2 cellular contexts compared by ENCODE assay signal in the genomic region with DNA sequence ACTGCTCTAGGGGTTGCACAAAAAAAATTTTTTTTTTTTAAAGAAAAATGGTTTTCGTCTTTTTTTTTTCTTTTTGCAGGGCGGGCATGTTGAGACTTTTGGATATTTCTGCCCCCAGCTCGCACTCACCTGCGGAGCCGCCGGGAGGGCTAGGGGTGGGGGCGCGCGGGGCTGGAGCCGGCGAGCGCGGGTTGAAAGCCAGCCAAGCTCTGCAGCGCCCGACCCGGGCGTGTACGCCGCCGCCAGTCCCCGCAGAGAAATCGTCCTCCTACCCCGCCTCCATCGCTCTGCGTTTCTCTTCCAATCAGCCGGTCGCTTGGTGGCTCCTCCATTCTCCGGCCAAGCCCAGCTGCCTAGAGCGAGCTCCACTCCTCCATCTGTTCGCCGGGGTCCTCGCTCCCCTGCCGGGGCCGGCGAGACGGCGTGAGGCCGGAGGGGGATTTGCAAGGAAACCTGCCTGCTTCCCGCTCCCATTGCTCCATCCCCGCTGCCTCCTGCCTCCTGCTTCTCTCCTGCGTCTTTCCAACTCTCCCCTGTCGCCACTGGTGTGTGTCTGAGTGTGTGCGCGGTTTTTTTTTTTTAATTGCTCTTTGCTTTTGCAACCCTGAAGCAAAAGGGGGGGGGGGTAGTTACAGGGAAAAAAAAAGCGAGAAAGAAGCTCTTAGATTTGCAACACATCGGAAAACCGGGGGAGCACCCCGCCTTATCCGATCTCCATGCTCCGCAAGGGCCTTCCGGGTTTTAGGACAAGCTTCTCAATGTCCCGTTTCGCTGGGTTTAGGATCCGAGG.
A peak's percentile ranks its signal among the peaks of the same experiment; 100 is the strongest.
TF ChIP-seq lines count a peak whose summit lies in the region.

No MANE protein-coding gene starts in this region.

TF ChIP-seq in GM23338, 12 proteins besides CTCF, POLR2A, EP300 and RAD21 (continued from another document):
- TF ChIP-seq, protein P1, sequence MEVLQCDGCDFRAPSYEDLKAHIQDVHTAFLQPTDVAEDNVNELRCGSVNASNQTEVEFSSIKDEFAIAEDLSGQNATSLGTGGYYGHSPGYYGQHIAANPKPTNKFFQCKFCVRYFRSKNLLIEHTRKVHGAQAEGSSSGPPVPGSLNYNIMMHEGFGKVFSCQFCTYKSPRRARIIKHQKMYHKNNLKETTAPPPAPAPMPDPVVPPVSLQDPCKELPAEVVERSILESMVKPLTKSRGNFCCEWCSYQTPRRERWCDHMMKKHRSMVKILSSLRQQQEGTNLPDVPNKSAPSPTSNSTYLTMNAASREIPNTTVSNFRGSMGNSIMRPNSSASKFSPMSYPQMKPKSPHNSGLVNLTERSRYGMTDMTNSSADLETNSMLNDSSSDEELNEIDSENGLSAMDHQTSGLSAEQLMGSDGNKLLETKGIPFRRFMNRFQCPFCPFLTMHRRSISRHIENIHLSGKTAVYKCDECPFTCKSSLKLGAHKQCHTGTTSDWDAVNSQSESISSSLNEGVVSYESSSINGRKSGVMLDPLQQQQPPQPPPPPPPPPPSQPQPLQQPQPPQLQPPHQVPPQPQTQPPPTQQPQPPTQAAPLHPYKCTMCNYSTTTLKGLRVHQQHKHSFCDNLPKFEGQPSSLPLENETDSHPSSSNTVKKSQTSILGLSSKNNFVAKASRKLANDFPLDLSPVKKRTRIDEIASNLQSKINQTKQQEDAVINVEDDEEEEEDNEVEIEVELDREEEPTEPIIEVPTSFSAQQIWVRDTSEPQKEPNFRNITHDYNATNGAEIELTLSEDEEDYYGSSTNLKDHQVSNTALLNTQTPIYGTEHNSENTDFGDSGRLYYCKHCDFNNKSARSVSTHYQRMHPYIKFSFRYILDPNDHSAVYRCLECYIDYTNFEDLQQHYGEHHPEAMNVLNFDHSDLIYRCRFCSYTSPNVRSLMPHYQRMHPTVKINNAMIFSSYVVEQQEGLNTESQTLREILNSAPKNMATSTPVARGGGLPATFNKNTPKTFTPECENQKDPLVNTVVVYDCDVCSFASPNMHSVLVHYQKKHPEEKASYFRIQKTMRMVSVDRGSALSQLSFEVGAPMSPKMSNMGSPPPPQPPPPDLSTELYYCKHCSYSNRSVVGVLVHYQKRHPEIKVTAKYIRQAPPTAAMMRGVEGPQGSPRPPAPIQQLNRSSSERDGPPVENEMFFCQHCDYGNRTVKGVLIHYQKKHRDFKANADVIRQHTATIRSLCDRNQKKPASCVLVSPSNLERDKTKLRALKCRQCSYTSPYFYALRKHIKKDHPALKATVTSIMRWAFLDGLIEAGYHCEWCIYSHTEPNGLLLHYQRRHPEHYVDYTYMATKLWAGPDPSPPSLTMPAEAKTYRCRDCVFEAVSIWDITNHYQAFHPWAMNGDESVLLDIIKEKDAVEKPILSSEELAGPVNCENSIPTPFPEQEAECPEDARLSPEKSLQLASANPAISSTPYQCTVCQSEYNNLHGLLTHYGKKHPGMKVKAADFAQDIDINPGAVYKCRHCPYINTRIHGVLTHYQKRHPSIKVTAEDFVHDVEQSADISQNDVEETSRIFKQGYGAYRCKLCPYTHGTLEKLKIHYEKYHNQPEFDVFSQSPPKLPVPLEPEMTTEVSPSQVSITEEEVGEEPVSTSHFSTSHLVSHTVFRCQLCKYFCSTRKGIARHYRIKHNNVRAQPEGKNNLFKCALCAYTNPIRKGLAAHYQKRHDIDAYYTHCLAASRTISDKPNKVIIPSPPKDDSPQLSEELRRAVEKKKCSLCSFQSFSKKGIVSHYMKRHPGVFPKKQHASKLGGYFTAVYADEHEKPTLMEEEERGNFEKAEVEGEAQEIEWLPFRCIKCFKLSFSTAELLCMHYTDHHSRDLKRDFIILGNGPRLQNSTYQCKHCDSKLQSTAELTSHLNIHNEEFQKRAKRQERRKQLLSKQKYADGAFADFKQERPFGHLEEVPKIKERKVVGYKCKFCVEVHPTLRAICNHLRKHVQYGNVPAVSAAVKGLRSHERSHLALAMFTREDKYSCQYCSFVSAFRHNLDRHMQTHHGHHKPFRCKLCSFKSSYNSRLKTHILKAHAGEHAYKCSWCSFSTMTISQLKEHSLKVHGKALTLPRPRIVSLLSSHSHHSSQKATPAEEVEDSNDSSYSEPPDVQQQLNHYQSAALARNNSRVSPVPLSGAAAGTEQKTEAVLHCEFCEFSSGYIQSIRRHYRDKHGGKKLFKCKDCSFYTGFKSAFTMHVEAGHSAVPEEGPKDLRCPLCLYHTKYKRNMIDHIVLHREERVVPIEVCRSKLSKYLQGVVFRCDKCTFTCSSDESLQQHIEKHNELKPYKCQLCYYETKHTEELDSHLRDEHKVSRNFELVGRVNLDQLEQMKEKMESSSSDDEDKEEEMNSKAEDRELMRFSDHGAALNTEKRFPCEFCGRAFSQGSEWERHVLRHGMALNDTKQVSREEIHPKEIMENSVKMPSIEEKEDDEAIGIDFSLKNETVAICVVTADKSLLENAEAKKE (CRISPR knock-in tag; IDR thresholded peaks at IDR 0.05): no peak
- TF ChIP-seq ZNF114 (CRISPR knock-in tag; IDR thresholded peaks at IDR 0.05) (no peak), JUNB (IDR thresholded peaks at IDR 0.05; ENCODE audit: unreplicated experiment) (no peak), EZH2phosphoT487 (IDR thresholded peaks at IDR 0.05; ENCODE audit: unreplicated experiment) (no peak), ZNF331 (CRISPR knock-in tag; IDR thresholded peaks at IDR 0.05; ENCODE audit: low read depth) (no peak), ETS1 (IDR thresholded peaks at IDR 0.05) (no peak), STAT1 (IDR thresholded peaks at IDR 0.05; ENCODE audit: unreplicated experiment) (no peak), NANOG (IDR thresholded peaks at IDR 0.05; ENCODE audit: borderline replicate concordance) (no peak)

TF ChIP-seq in WTC11, 78 proteins besides CTCF, POLR2A, EP300 and RAD21 (continued from another document):
- TF ChIP-seq ETV6 (CRISPR knock-in tag; IDR thresholded peaks at IDR 0.05): 0 out of 2 replicates have a peak, but pooled peaks have one; percentile 43
- TF ChIP-seq PRDM15 (CRISPR knock-in tag; IDR thresholded peaks at IDR 0.05): peak; percentile 77
- TF ChIP-seq, protein P2, sequence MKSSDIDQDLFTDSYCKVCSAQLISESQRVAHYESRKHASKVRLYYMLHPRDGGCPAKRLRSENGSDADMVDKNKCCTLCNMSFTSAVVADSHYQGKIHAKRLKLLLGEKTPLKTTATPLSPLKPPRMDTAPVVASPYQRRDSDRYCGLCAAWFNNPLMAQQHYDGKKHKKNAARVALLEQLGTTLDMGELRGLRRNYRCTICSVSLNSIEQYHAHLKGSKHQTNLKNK (CRISPR knock-in tag; IDR thresholded peaks at IDR 0.05): no peak
- TF ChIP-seq, protein P3, sequence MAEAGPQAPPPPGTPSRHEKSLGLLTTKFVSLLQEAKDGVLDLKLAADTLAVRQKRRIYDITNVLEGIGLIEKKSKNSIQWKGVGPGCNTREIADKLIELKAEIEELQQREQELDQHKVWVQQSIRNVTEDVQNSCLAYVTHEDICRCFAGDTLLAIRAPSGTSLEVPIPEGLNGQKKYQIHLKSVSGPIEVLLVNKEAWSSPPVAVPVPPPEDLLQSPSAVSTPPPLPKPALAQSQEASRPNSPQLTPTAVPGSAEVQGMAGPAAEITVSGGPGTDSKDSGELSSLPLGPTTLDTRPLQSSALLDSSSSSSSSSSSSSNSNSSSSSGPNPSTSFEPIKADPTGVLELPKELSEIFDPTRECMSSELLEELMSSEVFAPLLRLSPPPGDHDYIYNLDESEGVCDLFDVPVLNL (CRISPR knock-in tag; IDR thresholded peaks at IDR 0.05; ENCODE audit: borderline replicate concordance, low read depth): 0 out of 2 replicates have a peak, but pooled peaks have one; percentile 21
- 0 out of 2 replicates have a peak, but pooled peaks have one; percentile 29 for TF ChIP-seq MYBL2 (CRISPR knock-in tag; IDR thresholded peaks at IDR 0.05)
- no peak for TF ChIP-seq NR3C1 (CRISPR knock-in tag; conservative IDR thresholded peaks at IDR 0.05; ENCODE audit: low read depth)
- TF ChIP-seq, protein P4, sequence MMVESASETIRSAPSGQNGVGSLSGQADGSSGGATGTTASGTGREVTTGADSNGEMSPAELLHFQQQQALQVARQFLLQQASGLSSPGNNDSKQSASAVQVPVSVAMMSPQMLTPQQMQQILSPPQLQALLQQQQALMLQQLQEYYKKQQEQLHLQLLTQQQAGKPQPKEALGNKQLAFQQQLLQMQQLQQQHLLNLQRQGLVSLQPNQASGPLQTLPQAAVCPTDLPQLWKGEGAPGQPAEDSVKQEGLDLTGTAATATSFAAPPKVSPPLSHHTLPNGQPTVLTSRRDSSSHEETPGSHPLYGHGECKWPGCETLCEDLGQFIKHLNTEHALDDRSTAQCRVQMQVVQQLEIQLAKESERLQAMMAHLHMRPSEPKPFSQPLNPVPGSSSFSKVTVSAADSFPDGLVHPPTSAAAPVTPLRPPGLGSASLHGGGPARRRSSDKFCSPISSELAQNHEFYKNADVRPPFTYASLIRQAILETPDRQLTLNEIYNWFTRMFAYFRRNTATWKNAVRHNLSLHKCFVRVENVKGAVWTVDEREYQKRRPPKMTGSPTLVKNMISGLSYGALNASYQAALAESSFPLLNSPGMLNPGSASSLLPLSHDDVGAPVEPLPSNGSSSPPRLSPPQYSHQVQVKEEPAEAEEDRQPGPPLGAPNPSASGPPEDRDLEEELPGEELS (CRISPR knock-in tag; IDR thresholded peaks at IDR 0.05): 0 out of 2 replicates have a peak, but pooled peaks have one; percentile 14
- TF ChIP-seq ARID4B (CRISPR knock-in tag; IDR thresholded peaks at IDR 0.05; ENCODE audit: borderline replicate concordance): peak; percentile 53; the same call in 1 of the 2 replicates
- TF ChIP-seq FOXP1 (CRISPR knock-in tag; IDR thresholded peaks at IDR 0.05; ENCODE audit: borderline replicate concordance): peak; percentile 44; the same call in 1 of the 2 replicates
TF ChIP-seq in WTC11: peak in this region for 13.
